21 cellular contexts compared by ENCODE assay signal in the genomic region with DNA sequence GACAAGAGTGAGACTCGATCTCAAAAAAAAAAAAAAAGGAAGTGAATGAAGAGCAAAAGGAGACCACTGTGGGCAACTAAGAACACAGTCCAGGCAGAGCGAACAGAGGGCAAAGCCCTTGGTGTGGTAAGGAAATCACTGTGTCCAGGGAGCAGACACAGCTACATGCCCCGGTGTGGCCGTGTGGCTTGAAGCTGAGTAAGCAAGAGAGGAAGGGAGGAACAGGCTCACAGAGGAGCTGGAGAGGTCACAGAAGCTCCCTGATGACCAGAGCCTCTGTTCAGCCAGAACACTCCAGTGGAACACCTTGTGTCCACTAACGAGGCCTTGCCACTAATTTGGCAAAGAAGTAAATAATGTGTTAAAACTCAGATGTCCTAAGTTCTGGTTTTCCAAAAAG.
"Had no signal": no experiment of that assay in that cellular context is flagged by ENCODE, and none has a peak within 500 bp of the region (broad histone marks: within the 10 kb centered on the region; RNA-seq: fewer than 3 reads in every experiment).

No MANE protein-coding gene starts in this region.

- H3K9me3 ChIP-seq: colonic mucosa, gastrocnemius medialis, prostate gland, tibial nerve had no signal

- H3K4me1 ChIP-seq: colonic mucosa, prostate gland had no signal

- H3K4me3 Mint-ChIP-seq: activated B cell treated with CpG ODN at 0.5 μM for 24 hours; activated CD4-positive, alpha-beta memory T cell treated with anti-CD3 and anti-CD28 coated beads for 36 hours; activated naive CD8-positive, alpha-beta T cell treated with anti-CD3 and anti-CD28 coated beads, Interleukin-2, amount 50 U/mL, for 24 hours; nephron; stimulated activated naive CD8-positive, alpha-beta T cell treated with anti-CD3 and anti-CD28 coated beads, Interleukin-15, Interleukin-2, amounts not matched to agents 100 ng/mL and 50 ng/mL, for 24 hours; T-helper 2 cell treated with Interferon-gamma antibody and Interleukin-4, amounts not matched to agents 5 μg/mL and 100 μg/mL, for 36 hours had no signal

- H3K36me3 ChIP-seq: brain microvascular endothelial cell, colonic mucosa, gastrocnemius medialis, prostate gland, tibial nerve had no signal

- H3K36me3 Mint-ChIP-seq: activated CD4-positive, alpha-beta memory T cell treated with anti-CD3 and anti-CD28 coated beads for 36 hours had no signal

- H3K4me3 ChIP-seq: colonic mucosa, gastrocnemius medialis, prostate gland, tibial nerve had no signal

- DNase-seq: activated B cell treated with CpG ODN at 0.5 μM for 24 hours; activated CD4-positive, alpha-beta memory T cell treated with anti-CD3 and anti-CD28 coated beads for 36 hours; activated CD4-positive, alpha-beta T cell treated with anti-CD3 and anti-CD28 coated beads for 4 hours; activated naive CD4-positive, alpha-beta T cell treated with Interleukin-2 at 50 U/mL for 16 hours; activated naive CD8-positive, alpha-beta T cell treated with anti-CD3 and anti-CD28 coated beads, Interleukin-2, amount 50 U/mL, for 24 hours; activated T-cell treated with anti-CD3 and anti-CD28 coated beads, Interleukin-2, amount 50 U/mL, for 1 hour; anterior cingulate cortex; central memory CD4-positive, alpha-beta T cell; colonic mucosa; gastrocnemius medialis; occipital lobe; right cardiac atrium had no signal

- ATAC-seq: activated naive CD8-positive, alpha-beta T cell treated with anti-CD3 and anti-CD28 coated beads, Interleukin-2, amount 50 U/mL, for 24 hours; esophagus mucosa; gastrocnemius medialis; right cardiac atrium had no signal

- H3K9me3 Mint-ChIP-seq: activated B cell treated with CpG ODN at 0.5 μM for 24 hours; activated naive CD8-positive, alpha-beta T cell treated with anti-CD3 and anti-CD28 coated beads, Interleukin-2, amount 50 U/mL, for 24 hours; activated T-helper 2 cell treated with anti-CD3 and anti-CD28 coated beads, Interferon-gamma antibody, Interleukin-2, Interleukin-4, amounts not matched to agents 10 μg/mL and 5 μg/mL and 100 μg/mL, durations not matched to agents 14 hours and 24 hours and 36 hours; stimulated activated naive CD8-positive, alpha-beta T cell treated with anti-CD3 and anti-CD28 coated beads, Interleukin-15, Interleukin-2, amounts not matched to agents 100 ng/mL and 50 ng/mL, for 24 hours; T-helper 2 cell treated with Interferon-gamma antibody and Interleukin-4, amounts not matched to agents 5 μg/mL and 100 μg/mL, for 36 hours had no signal

- H3K27ac ChIP-seq: brain microvascular endothelial cell, colonic mucosa, prostate gland, tibial nerve had no signal

- FAIRE-seq: endometrium had no signal

- H3K27ac Mint-ChIP-seq: activated B cell treated with CpG ODN at 0.5 μM for 24 hours; activated CD4-positive, alpha-beta memory T cell treated with anti-CD3 and anti-CD28 coated beads for 36 hours; activated naive CD8-positive, alpha-beta T cell treated with anti-CD3 and anti-CD28 coated beads, Interleukin-2, amount 50 U/mL, for 24 hours; activated T-helper 2 cell treated with anti-CD3 and anti-CD28 coated beads, Interferon-gamma antibody, Interleukin-2, Interleukin-4, amounts not matched to agents 10 μg/mL and 5 μg/mL and 100 μg/mL, durations not matched to agents 14 hours and 24 hours and 36 hours; stimulated activated naive CD8-positive, alpha-beta T cell treated with anti-CD3 and anti-CD28 coated beads, Interleukin-15, Interleukin-2, amounts not matched to agents 100 ng/mL and 50 ng/mL, for 24 hours; T-helper 2 cell treated with Interferon-gamma antibody and Interleukin-4, amounts not matched to agents 5 μg/mL and 100 μg/mL, for 36 hours had no signal
